Comparison of ENCODE assay signal across 12 cellular contexts in genomic region chr11:121533556-121534050, GRCh38.
DNase-seq lines count a peak whose midpoint lies in the region; ATAC-seq and TF ChIP-seq lines count a peak whose summit lies in the region.
"Had no signal": no experiment of that assay in that cellular context is flagged by ENCODE, and none has a peak within 500 bp of the region (broad histone marks: within the 10 kb centered on the region; RNA-seq: fewer than 3 reads in every experiment).

No MANE protein-coding gene starts in this region.

- peaks cover 81% of the 10 kb centered on the region for H3K36me3 Mint-ChIP-seq in activated CD4-positive, alpha-beta T cell treated with anti-CD3 and anti-CD28 coated beads, Interleukin-2, amount 10 ng/mL, durations not matched to agents 24 days and 14 days (ENCODE audit: low read depth)
- H3K36me3 Mint-ChIP-seq in activated naive CD8-positive, alpha-beta T cell treated with anti-CD3 and anti-CD28 coated beads, Interleukin-2, amount 50 U/mL, for 24 hours (ENCODE audit: low read depth): peaks cover 39% of the 10 kb centered on the region
- H3K36me3 Mint-ChIP-seq in osteocyte (ENCODE audit: unreplicated experiment) (no peaks in the 10 kb centered on the region), chondrocyte (ENCODE audit: low read depth) (peaks cover 5% of the 10 kb centered on the region)

- H3K4me1 ChIP-seq in Karpas-422 (ENCODE audit: low read length): peaks cover 88% of the 10 kb centered on the region
- H3K4me1 ChIP-seq: right lobe of liver, upper lobe of left lung had no signal

- peaks cover 28% of the 10 kb centered on the region for H3K4me1 Mint-ChIP-seq in activated CD4-positive, alpha-beta T cell treated with anti-CD3 and anti-CD28 coated beads, Interleukin-2, amount 10 ng/mL, durations not matched to agents 24 days and 14 days
- peaks cover 41% of the 10 kb centered on the region for H3K4me1 Mint-ChIP-seq in activated naive CD8-positive, alpha-beta T cell treated with anti-CD3 and anti-CD28 coated beads, Interleukin-2, amount 50 U/mL, for 24 hours
- H3K4me1 Mint-ChIP-seq in osteocyte (ENCODE audit: unreplicated experiment) (no peaks in the 10 kb centered on the region), chondrocyte (ENCODE audit: low read depth) (no peaks in the 10 kb centered on the region)

- no peak overlapping the region for H3K4me3 Mint-ChIP-seq in activated CD4-positive, alpha-beta T cell treated with anti-CD3 and anti-CD28 coated beads, Interleukin-2, amount 10 ng/mL, durations not matched to agents 24 days and 14 days
- H3K4me3 Mint-ChIP-seq in activated naive CD8-positive, alpha-beta T cell treated with anti-CD3 and anti-CD28 coated beads, Interleukin-2, amount 50 U/mL, for 24 hours: no peak overlapping the region
- H3K4me3 Mint-ChIP-seq in osteocyte (ENCODE audit: unreplicated experiment) (no peak overlapping the region), chondrocyte (ENCODE audit: unreplicated experiment) (no peak overlapping the region)
- H3K4me3 Mint-ChIP-seq: activated naive CD8-positive, alpha-beta T cell treated with anti-CD3 and anti-CD28 coated beads, Interleukin-2, amount 10 ng/mL, durations not matched to agents 7 days and 5 days had no signal

- DNase-seq in activated CD4-positive, alpha-beta T cell treated with anti-CD3 and anti-CD28 coated beads, Interleukin-2, amount 10 ng/mL, durations not matched to agents 24 days and 14 days: peak; percentile 34
- no peak for DNase-seq in activated CD4-positive, alpha-beta T cell treated with anti-CD3 and anti-CD28 coated beads, Interleukin-2, amount 50 U/mL, for 4 hours
- peak; percentile 39 for DNase-seq in Karpas-422
- DNase-seq in activated naive CD8-positive, alpha-beta T cell treated with anti-CD3 and anti-CD28 coated beads, Interleukin-2, amount 50 U/mL, for 24 hours: no peak
- DNase-seq in osteocyte (ENCODE audit: extremely low spot score, unreplicated experiment): peak; percentile 30
- no peak for DNase-seq in chondrocyte (ENCODE audit: low spot score)
- no peak for DNase-seq in NCI-H2196 (lab: John Stamatoyannopoulos, UW; ENCODE audit: unreplicated experiment)
- DNase-seq in GM20000 (ENCODE audit: low spot score): no peak
- DNase-seq: activated naive CD8-positive, alpha-beta T cell treated with anti-CD3 and anti-CD28 coated beads, Interleukin-2, amount 10 ng/mL, durations not matched to agents 7 days and 5 days; right lobe of liver; upper lobe of left lung had no signal

- H3K9me2 ChIP-seq in Karpas-422 (replicated peaks; ENCODE audit: insufficient read depth, low read length): no peaks in the 10 kb centered on the region

- H3K9me3 Mint-ChIP-seq in activated CD4-positive, alpha-beta T cell treated with anti-CD3 and anti-CD28 coated beads, Interleukin-2, amount 10 ng/mL, durations not matched to agents 24 days and 14 days: peaks cover 4% of the 10 kb centered on the region
- peaks cover 18% of the 10 kb centered on the region for H3K9me3 Mint-ChIP-seq in activated naive CD8-positive, alpha-beta T cell treated with anti-CD3 and anti-CD28 coated beads, Interleukin-2, amount 50 U/mL, for 24 hours
- H3K9me3 Mint-ChIP-seq in osteocyte (ENCODE audit: unreplicated experiment) (peaks cover 12% of the 10 kb centered on the region), chondrocyte (ENCODE audit: low read depth) (peaks cover 19% of the 10 kb centered on the region)

- H3K27me3 ChIP-seq in Karpas-422 (ENCODE audit: low read length): no peaks in the 10 kb centered on the region
- H3K27me3 ChIP-seq: right lobe of liver, upper lobe of left lung had no signal

- intact Hi-C loops in activated CD4-positive, alpha-beta T cell treated with anti-CD3 and anti-CD28 coated beads, Interleukin-2, amount 10 ng/mL, durations not matched to agents 24 days and 14 days (cut with micrococcal nuclease): loop anchor here (5.0 kb wide), 1 partner anchor 36 kb away; no protein-coding TSS in a partner anchor

- H3K79me2 ChIP-seq in Karpas-422 (ENCODE audit: low read length): peaks cover 77% of the 10 kb centered on the region

- H3K9me3 ChIP-seq in Karpas-422 (ENCODE audit: low read length): no peaks in the 10 kb centered on the region
- H3K9me3 ChIP-seq: right lobe of liver had no signal

- no peak overlapping the region for H2AFZ ChIP-seq in Karpas-422 (ENCODE audit: low read length)

- H3K27me3 Mint-ChIP-seq in activated CD4-positive, alpha-beta T cell treated with anti-CD3 and anti-CD28 coated beads, Interleukin-2, amount 10 ng/mL, durations not matched to agents 24 days and 14 days: no peaks in the 10 kb centered on the region
- H3K27me3 Mint-ChIP-seq in activated naive CD8-positive, alpha-beta T cell treated with anti-CD3 and anti-CD28 coated beads, Interleukin-2, amount 50 U/mL, for 24 hours: no peaks in the 10 kb centered on the region
- H3K27me3 Mint-ChIP-seq in osteocyte (ENCODE audit: unreplicated experiment) (peaks cover 12% of the 10 kb centered on the region), chondrocyte (ENCODE audit: low read depth) (peaks cover 15% of the 10 kb centered on the region)
- H3K27me3 Mint-ChIP-seq: activated naive CD8-positive, alpha-beta T cell treated with anti-CD3 and anti-CD28 coated beads, Interleukin-2, amount 10 ng/mL, durations not matched to agents 7 days and 5 days had no signal

- H3K27ac Mint-ChIP-seq in activated CD4-positive, alpha-beta T cell treated with anti-CD3 and anti-CD28 coated beads, Interleukin-2, amount 10 ng/mL, durations not matched to agents 24 days and 14 days: no peak overlapping the region
- peak overlapping the region; percentile 20 for H3K27ac Mint-ChIP-seq in activated naive CD8-positive, alpha-beta T cell treated with anti-CD3 and anti-CD28 coated beads, Interleukin-2, amount 50 U/mL, for 24 hours
- H3K27ac Mint-ChIP-seq in osteocyte (ENCODE audit: unreplicated experiment) (no peak overlapping the region), chondrocyte (ENCODE audit: unreplicated experiment) (no peak overlapping the region)
- H3K27ac Mint-ChIP-seq: activated naive CD8-positive, alpha-beta T cell treated with anti-CD3 and anti-CD28 coated beads, Interleukin-2, amount 10 ng/mL, durations not matched to agents 7 days and 5 days had no signal

- no peak for TF ChIP-seq CTCF in osteocyte (IDR thresholded peaks at IDR 0.05)
- no peak for TF ChIP-seq CTCF in chondrocyte (IDR thresholded peaks at IDR 0.05)
- TF ChIP-seq CTCF in GM20000 (IDR thresholded peaks at IDR 0.05; ENCODE audit: extremely low read depth, missing control alignments): no peak

- peak overlapping the region; percentile 91 for H3K27ac ChIP-seq in Karpas-422 (ENCODE audit: low read length)
- H3K27ac ChIP-seq: epithelial cell of prostate, right lobe of liver, upper lobe of left lung had no signal

- H4K20me1 ChIP-seq in Karpas-422 (ENCODE audit: insufficient read depth, low read depth, low read length): no peaks in the 10 kb centered on the region

- H3K36me3 ChIP-seq in Karpas-422 (ENCODE audit: insufficient read depth, low read length): peaks cover 29% of the 10 kb centered on the region

- peak overlapping the region; percentile 55 for H3K4me2 ChIP-seq in Karpas-422 (ENCODE audit: low read depth, low read length, poor library complexity, severe bottlenecking)

- ATAC-seq in activated naive CD8-positive, alpha-beta T cell treated with anti-CD3 and anti-CD28 coated beads, Interleukin-2, amount 50 U/mL, for 24 hours: no peak

- H3K4me3 ChIP-seq in Karpas-422 (ENCODE audit: low read length): peak overlapping the region; percentile 9; the same call in 1 of the 2 replicates
- H3K4me3 ChIP-seq: right lobe of liver, upper lobe of left lung had no signal

- peak overlapping the region; percentile 45 for H3K9ac ChIP-seq in Karpas-422 (ENCODE audit: low read length)

Comparison
In these comparisons a context has a peak if more than half of its experiments do, and no peak if none do; other contexts are left out.
1. DNase-seq: peak in activated CD4-positive, alpha-beta T cell treated with anti-CD3 and anti-CD28 coated beads, Interleukin-2, amount 10 ng/mL, durations not matched to agents 24 days and 14 days (single experiment), Karpas-422 (single experiment) and osteocyte (single experiment); none in activated CD4-positive, alpha-beta T cell treated with anti-CD3 and anti-CD28 coated beads, Interleukin-2, amount 50 U/mL, for 4 hours (0 of 2), activated naive CD8-positive, alpha-beta T cell treated with anti-CD3 and anti-CD28 coated beads, Interleukin-2, amount 50 U/mL, for 24 hours (single experiment), chondrocyte (single experiment), NCI-H2196 (single experiment) and GM20000 (single experiment).